14 cellular contexts compared by ENCODE assay signal in genomic region chr10:96619803-96620773, GRCh38. TPM values are rescaled to one million over a fixed set of nuclear protein-coding genes. Genes with fewer than 3 reads are reported as not detected.
A peak's percentile ranks its signal among the peaks of the same experiment; 100 is the strongest.
DNase-seq lines count a peak whose midpoint lies in the region; ATAC-seq and TF ChIP-seq lines count a peak whose summit lies in the region.
"Had no signal": no experiment of that assay in that cellular context is flagged by ENCODE, and none has a peak within 500 bp of the region (broad histone marks: within the 10 kb centered on the region; RNA-seq: fewer than 3 reads in every experiment).

No MANE protein-coding gene starts in this region.

- DNase-seq in NCI-H2029 (lab: John Stamatoyannopoulos, UW) (peak; percentile 34), erythroblast (lab: John Stamatoyannopoulos, UW) (peak; percentile 60 to 78), HPDE6-E6E7 (ENCODE audit: extremely low spot score) (no peak), osteoblast (ENCODE audit: insufficient read length, low spot score, missing footprints) (no peak), tibial artery (no peak)
- DNase-seq: cerebellar nuclear complex, DND-41, hippocampal formation, lower lobe of right lung, NCI-H1694 treated with DMSO at 0.1 percent for 48 hours had no signal

- TF ChIP-seq CTCF in C4-2B (conservative IDR thresholded peaks at IDR 0.05) (no peak), osteoblast (IDR thresholded peaks at IDR 0.05; ENCODE audit: extremely low read depth, low read depth, low read length) (no peak), tibial artery (IDR thresholded peaks at IDR 0.05) (no peak)

- H3K9me3 ChIP-seq in mucosa of rectum (ENCODE audit: control insufficient read depth in 2 of 2, low read length in 2 of 2) (no peaks in the 10 kb centered on the region), osteoblast (ENCODE audit: low read depth, low read length) (no peaks in the 10 kb centered on the region), tibial artery (no peaks in the 10 kb centered on the region)
- H3K9me3 ChIP-seq: lower lobe of right lung, upper lobe of left lung had no signal

- no peaks in the 10 kb centered on the region for H3K27me3 ChIP-seq in mucosa of rectum (ENCODE audit: control insufficient read depth in 2 of 2, insufficient read depth in 2 of 2, low read length in 2 of 2)
- peaks cover 8% of the 10 kb centered on the region for H3K27me3 ChIP-seq in osteoblast (ENCODE audit: insufficient read depth, low read length)
- H3K27me3 ChIP-seq in tibial artery = no peaks in the 10 kb centered on the region
- H3K27me3 ChIP-seq: upper lobe of left lung had no signal

- no peak overlapping the region for H3K4me2 ChIP-seq in osteoblast (ENCODE audit: insufficient read depth, low read length)

- H3K4me1 ChIP-seq in mucosa of rectum (ENCODE audit: control insufficient read depth in 2 of 2, insufficient read depth in 2 of 2, low read length in 2 of 2) = peaks cover 5 to 21% of the 10 kb centered on the region in 2 donors
- peaks cover 1% of the 10 kb centered on the region for H3K4me1 ChIP-seq in osteoblast (ENCODE audit: insufficient read depth, low read length)
- H3K4me1 ChIP-seq in tibial artery = peaks cover 0 to 19% (median 10%) of the 10 kb centered on the region in 4 donors

- H3K36me3 ChIP-seq in mucosa of rectum (ENCODE audit: control insufficient read depth in 2 of 2, insufficient read depth in 2 of 2, low read length in 2 of 2) (no peaks in the 10 kb centered on the region), osteoblast (ENCODE audit: insufficient read depth, low read length) (no peaks in the 10 kb centered on the region), tibial artery (no peaks in the 10 kb centered on the region)

- no peak overlapping the region for H3K9ac ChIP-seq in mucosa of rectum (ENCODE audit: low read depth in 1 of 2, low read length in 2 of 2)

- no peak for TF ChIP-seq POLR2A in erythroblast (IDR thresholded peaks at IDR 0.05; ENCODE audit: low read length)

- H3K27ac ChIP-seq in C4-2B (peak overlapping the region; percentile 31), mucosa of rectum (ENCODE audit: low read depth in 2 of 2, low read length in 2 of 2) (peak overlapping the region; percentile 19 to 20), osteoblast (ENCODE audit: low read depth, low read length) (no peak overlapping the region), tibial artery (no peak overlapping the region)
- H3K27ac ChIP-seq: lower lobe of right lung, upper lobe of left lung had no signal

- no peak overlapping the region for H2AFZ ChIP-seq in osteoblast (ENCODE audit: low read length)

- H4K20me1 ChIP-seq in osteoblast (ENCODE audit: insufficient read depth, low read length) = no peaks in the 10 kb centered on the region

- intact Hi-C loops in tibial artery (cut with DNase I; ENCODE audit: low total_unique reads) = no loop called here

- no peaks in the 10 kb centered on the region for H3K79me2 ChIP-seq in osteoblast (ENCODE audit: insufficient read depth, low read length)

- ATAC-seq in HG03175 (IDR thresholded peaks at IDR 0.05; ENCODE audit: unreplicated experiment) = no peak

- H3K4me3 ChIP-seq in mucosa of rectum (ENCODE audit: low read length in 2 of 2) (no peak overlapping the region), osteoblast (ENCODE audit: insufficient read depth, low read length) (no peak overlapping the region), tibial artery (no peak overlapping the region)
- H3K4me3 ChIP-seq: lower lobe of right lung, upper lobe of left lung had no signal

RNA-seq across cellular contexts. Expression of gene TM9SF3, which starts 33.3 kb away (rescaled TPM):
- 118 and 124 TPM in 2 replicates for total RNA-seq in osteoblast

Comparison
In these comparisons a context has a peak if more than half of its experiments do, and no peak if none do; other contexts are left out.
1. H3K27ac ChIP-seq: peak in C4-2B (single experiment) and mucosa of rectum (2 of 2); none in osteoblast (single experiment) and tibial artery (0 of 2).
2. DNase-seq: peak in NCI-H2029 (single experiment) and erythroblast (2 of 2); none in HPDE6-E6E7 (single experiment), osteoblast (single experiment) and tibial artery (0 of 2).